Comparison of ENCODE assay signal across 8 cellular contexts in the genomic region with DNA sequence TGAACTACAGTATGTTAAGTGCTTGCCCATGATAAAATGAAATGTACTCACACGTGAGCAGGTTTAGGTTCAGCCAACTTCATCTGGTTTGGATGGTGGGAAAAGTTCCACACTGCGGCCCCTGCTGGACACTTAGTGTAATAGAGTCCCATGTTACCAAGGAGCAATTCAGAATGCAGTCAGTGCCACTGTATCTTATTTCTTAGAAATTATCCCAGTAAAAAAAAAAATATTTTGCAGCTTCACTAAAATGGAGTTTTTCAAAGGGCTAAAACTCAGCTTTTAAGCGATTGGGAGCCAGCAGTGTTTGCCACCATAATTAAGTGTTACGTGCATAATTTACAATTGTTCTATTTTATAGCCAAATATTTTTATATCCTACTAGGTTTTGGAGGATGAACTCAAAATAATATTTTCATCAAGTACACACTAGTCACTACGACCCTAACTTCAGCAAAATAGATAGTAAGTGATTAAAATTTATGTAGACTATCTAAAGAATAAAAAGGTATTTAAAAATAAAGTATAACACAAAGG.
A peak's percentile ranks its signal among the peaks of the same experiment; 100 is the strongest.
DNase-seq lines count a peak whose midpoint lies in the region; ATAC-seq and FAIRE-seq lines count a peak whose summit lies in the region.

No MANE protein-coding gene starts in this region.

- DNase-seq in NCI-H2029 (lab: John Stamatoyannopoulos, UW) (peak; percentile 28), NCI-H2029 treated with DMSO at 0.1 percent for 48 hours (lab: John Stamatoyannopoulos, UW) (no peak), HTR-8/SVneo (ENCODE audit: insufficient read length, low spot score) (peak; percentile 48), SKM-1 (lab: John Stamatoyannopoulos, UW; ENCODE audit: unreplicated experiment) (peak; percentile 17), brain pericyte (ENCODE audit: low read depth, low spot score) (peak; percentile 8), inferior parietal cortex (ENCODE audit: extremely low spot score) (peak; percentile 39)
- DNase-seq in stimulated activated CD4-positive, alpha-beta T cell treated with anti-CD3 and anti-CD28 coated beads, Interleukin-1b, Interleukin-23, amount 100 ng/mL, for 48 hours, result peak; percentile 25

- no peak for FAIRE-seq in HTR-8/SVneo (lab: Jason Lieb, UNC)

- ATAC-seq in GM21717 (IDR thresholded peaks at IDR 0.05; ENCODE audit: unreplicated experiment), result peak; percentile 83
